In genomic region chr18:55300469-55301195, GRCh38 we compare ENCODE assay signal across 11 cellular contexts.
A peak's percentile ranks its signal among the peaks of the same experiment; 100 is the strongest.
DNase-seq lines count a peak whose midpoint lies in the region; ATAC-seq and TF ChIP-seq lines count a peak whose summit lies in the region.
"Had no signal": no experiment of that assay in that cellular context is flagged by ENCODE, and none has a peak within 500 bp of the region (broad histone marks: within the 10 kb centered on the region; RNA-seq: fewer than 3 reads in every experiment).

No MANE protein-coding gene starts in this region.

- ATAC-seq in psoas muscle (peak in 2 of 4 donors; percentile 26 to 28), GM18861 (IDR thresholded peaks at IDR 0.05; ENCODE audit: unreplicated experiment) (no peak)
- ATAC-seq: activated T-helper 17 cell treated with anti-CD3 and anti-CD28 coated beads, Interleukin-2, amount 50 U/mL, for 72 hours had no signal

- H3K27me3 Mint-ChIP-seq in activated CD4-positive, alpha-beta memory T cell treated with anti-CD3 and anti-CD28 coated beads, Interleukin-2, amount 10 ng/mL, durations not matched to agents 7 days and 5 days = no peaks in the 10 kb centered on the region
- H3K27me3 Mint-ChIP-seq in Caco-2 (ENCODE audit: insufficient read depth, unreplicated experiment) = no peaks in the 10 kb centered on the region
- H3K27me3 Mint-ChIP-seq: activated T-helper 17 cell treated with anti-CD3 and anti-CD28 coated beads, Interleukin-2, amount 50 U/mL, for 72 hours had no signal

- H3K4me1 ChIP-seq in psoas muscle (peaks cover 45% of the 10 kb centered on the region), Caco-2 (no peaks in the 10 kb centered on the region)

- CTCF ChIA-PET in activated CD4-positive, alpha-beta memory T cell treated with anti-CD3 and anti-CD28 coated beads, Interleukin-2, amount 10 ng/mL, durations not matched to agents 7 days and 5 days (lab: Charles Lee) = interaction anchor here (0.7 kb wide), 1 partner anchor 66 kb away, joined by 3 read pairs; no protein-coding TSS in a partner anchor
- CTCF ChIA-PET in Caco-2 (lab: Charles Lee) = no interaction called here

- no peaks in the 10 kb centered on the region for H3K36me3 Mint-ChIP-seq in activated CD4-positive, alpha-beta memory T cell treated with anti-CD3 and anti-CD28 coated beads, Interleukin-2, amount 10 ng/mL, durations not matched to agents 7 days and 5 days (ENCODE audit: low read depth)
- H3K36me3 Mint-ChIP-seq in Caco-2 (ENCODE audit: insufficient read depth, unreplicated experiment) = peaks cover 12% of the 10 kb centered on the region

- H3K27ac Mint-ChIP-seq in activated CD4-positive, alpha-beta memory T cell treated with anti-CD3 and anti-CD28 coated beads, Interleukin-2, amount 10 ng/mL, durations not matched to agents 7 days and 5 days = no peak overlapping the region
- H3K27ac Mint-ChIP-seq in Caco-2 (ENCODE audit: unreplicated experiment) = no peak overlapping the region
- H3K27ac Mint-ChIP-seq: activated T-helper 17 cell treated with anti-CD3 and anti-CD28 coated beads, Interleukin-2, amount 50 U/mL, for 72 hours had no signal

- DNase-seq in EL (peak; percentile 87), NCI-H2107 treated with DMSO at 0.1 percent for 48 hours (lab: John Stamatoyannopoulos, UW; ENCODE audit: unreplicated experiment) (peak; percentile 90), dedifferentiated amniotic fluid mesenchymal stem cell (ENCODE audit: extremely low spot score) (peak; percentile 84), psoas muscle (peak in 1 of 2 donors; percentile 13), Caco-2 (no peak), SHP77 treated with DMSO at 0.1 percent for 48 hours (lab: John Stamatoyannopoulos, UW) (no peak)
- no peak for DNase-seq in activated CD4-positive, alpha-beta memory T cell treated with anti-CD3 and anti-CD28 coated beads, Interleukin-2, amount 10 ng/mL, durations not matched to agents 7 days and 5 days
- DNase-seq: effector memory CD4-positive, alpha-beta T cell; NK-92 treated with Interleukin-12 subunit alpha and Interleukin-12 subunit beta, amount 100 ng/mL, for 24 hours had no signal

- H3K9me3 ChIP-seq in psoas muscle = no peaks in the 10 kb centered on the region
- no peaks in the 10 kb centered on the region for H3K9me3 ChIP-seq in Caco-2

- TF ChIP-seq CTCF in psoas muscle (IDR thresholded peaks at IDR 0.05) = no peak
- TF ChIP-seq CTCF in Caco-2 (IDR thresholded peaks at IDR 0.05; ENCODE audit: insufficient read depth in 1 of 2, low read depth in 1 of 2, low read length in 1 of 2, severe bottlenecking in 1 of 2, unreplicated experiment in 1 of 2) = no peak

- peaks cover 4% of the 10 kb centered on the region for H3K9me3 Mint-ChIP-seq in activated CD4-positive, alpha-beta memory T cell treated with anti-CD3 and anti-CD28 coated beads, Interleukin-2, amount 10 ng/mL, durations not matched to agents 7 days and 5 days
- no peaks in the 10 kb centered on the region for H3K9me3 Mint-ChIP-seq in Caco-2 (ENCODE audit: unreplicated experiment)
- H3K9me3 Mint-ChIP-seq: activated T-helper 17 cell treated with anti-CD3 and anti-CD28 coated beads, Interleukin-2, amount 50 U/mL, for 72 hours had no signal

- no peak overlapping the region for H3K27ac ChIP-seq in psoas muscle

- no peak overlapping the region for H3K4me3 Mint-ChIP-seq in activated CD4-positive, alpha-beta memory T cell treated with anti-CD3 and anti-CD28 coated beads, Interleukin-2, amount 10 ng/mL, durations not matched to agents 7 days and 5 days
- H3K4me3 Mint-ChIP-seq in Caco-2 (ENCODE audit: unreplicated experiment) = no peak overlapping the region
- H3K4me3 Mint-ChIP-seq: activated T-helper 17 cell treated with anti-CD3 and anti-CD28 coated beads, Interleukin-2, amount 50 U/mL, for 72 hours had no signal

- POLR2A ChIA-PET in activated CD4-positive, alpha-beta memory T cell treated with anti-CD3 and anti-CD28 coated beads, Interleukin-2, amount 10 ng/mL, durations not matched to agents 7 days and 5 days (lab: Charles Lee) = no interaction called here
- POLR2A ChIA-PET in Caco-2 (lab: Charles Lee) = no interaction called here

- no peaks in the 10 kb centered on the region for H3K4me1 Mint-ChIP-seq in activated CD4-positive, alpha-beta memory T cell treated with anti-CD3 and anti-CD28 coated beads, Interleukin-2, amount 10 ng/mL, durations not matched to agents 7 days and 5 days
- no peaks in the 10 kb centered on the region for H3K4me1 Mint-ChIP-seq in Caco-2 (ENCODE audit: low read depth, unreplicated experiment)
- H3K4me1 Mint-ChIP-seq: activated T-helper 17 cell treated with anti-CD3 and anti-CD28 coated beads, Interleukin-2, amount 50 U/mL, for 72 hours had no signal

- H3K4me3 ChIP-seq in psoas muscle = peak overlapping the region; percentile 41
- no peak overlapping the region for H3K4me3 ChIP-seq in Caco-2 (ENCODE audit: low read depth, low read length)

- 40 to 48% (median 42%) methylated on average over 16 of the region's 16 CpGs for WGBS in psoas muscle, 3 donors

- BruUV-seq in Caco-2 (replicated peaks; lab: Mats Ljungman, UMichigan) = no TSS peak

- intact Hi-C loops in psoas muscle (cut with DNase I) = no loop called here
- intact Hi-C loops in Caco-2 (cut with micrococcal nuclease; ENCODE audit: unreplicated experiment) = no loop called here

- no peaks in the 10 kb centered on the region for H3K27me3 ChIP-seq in psoas muscle (ENCODE audit: insufficient read depth in 3 of 3, low read length in 2 of 3)
- no peaks in the 10 kb centered on the region for H3K27me3 ChIP-seq in Caco-2 (replicated peaks; ENCODE audit: control insufficient read depth, insufficient read depth, low read length)

- H3K36me3 ChIP-seq in psoas muscle (ENCODE audit: insufficient read depth in 1 of 2, low read depth in 1 of 2) (no peaks in the 10 kb centered on the region), Caco-2 (ENCODE audit: control insufficient read depth, insufficient read depth, low read length) (no peaks in the 10 kb centered on the region)

Comparison
In these comparisons a context has a peak if more than half of its experiments do, and no peak if none do; other contexts are left out.
1. DNase-seq: peak in EL (single experiment), NCI-H2107 treated with DMSO at 0.1 percent for 48 hours (single experiment) and dedifferentiated amniotic fluid mesenchymal stem cell (single experiment); none in activated CD4-positive, alpha-beta memory T cell treated with anti-CD3 and anti-CD28 coated beads, Interleukin-2, amount 10 ng/mL, durations not matched to agents 7 days and 5 days (single experiment), Caco-2 (0 of 2) and SHP77 treated with DMSO at 0.1 percent for 48 hours (single experiment).